Comparison of ENCODE assay signal across 17 cellular contexts in genomic region chr5:171855798-171856772, GRCh38.
DNase-seq lines count a peak whose midpoint lies in the region; ATAC-seq and TF ChIP-seq lines count a peak whose summit lies in the region.
"Had no signal": no experiment of that assay in that cellular context is flagged by ENCODE, and none has a peak within 500 bp of the region (broad histone marks: within the 10 kb centered on the region; RNA-seq: fewer than 3 reads in every experiment).

No MANE protein-coding gene starts in this region.

- no peak for DNase-seq in activated T-cell treated with anti-CD3 and anti-CD28 coated beads, Interleukin-2, amount 50 U/mL, for 24 hours
- no peak for DNase-seq in activated T-cell treated with anti-CD3 and anti-CD28 coated beads, Interleukin-2, amount 50 U/mL, for 1 hour
- DNase-seq in SKM-1 treated with dmso at 0.1 percent for 144 hours (lab: John Stamatoyannopoulos, UW; ENCODE audit: unreplicated experiment) = peak; percentile 70
- DNase-seq in fibroblast of villous mesenchyme (ENCODE audit: low read depth) = peak; percentile 82
- no peak for DNase-seq in stimulated activated naive B cell treated with anti-CD40 and anti-IgM and Interleukin-4, amounts not matched to agents 10 μg/mL and 1 μg/mL and 100 μg/mL, for 72 hours
- DNase-seq in stimulated activated CD4-positive, alpha-beta T cell treated with anti-CD3 and anti-CD28 coated beads, Interleukin-15, amount 100 ng/mL, for 24 hours = no peak
- DNase-seq: ACHN; activated CD4-positive, alpha-beta T cell treated with anti-CD3 and anti-CD28 coated beads for 4 hours; activated effector memory CD4-positive, alpha-beta T cell treated with Interleukin-2 at 50 U/mL for 16 hours; heart right ventricle; NCI-H1417; NCI-H446; OCI-M1; spleen had no signal

- peak overlapping the region; percentile 40 for H3K27ac Mint-ChIP-seq in activated T-cell treated with anti-CD3 and anti-CD28 coated beads, Interleukin-2, amount 50 U/mL, for 24 hours
- peak overlapping the region; percentile 81 for H3K27ac Mint-ChIP-seq in stimulated activated naive B cell treated with anti-CD40 and anti-IgM and Interleukin-4, amounts not matched to agents 10 μg/mL and 1 μg/mL and 100 μg/mL, for 72 hours

- H3K9me3 Mint-ChIP-seq in activated T-cell treated with anti-CD3 and anti-CD28 coated beads, Interleukin-2, amount 50 U/mL, for 24 hours = no peaks in the 10 kb centered on the region
- peaks cover 0 to 2% of the 10 kb centered on the region in 2 donors for H3K9me3 Mint-ChIP-seq in stimulated activated naive B cell treated with anti-CD40 and anti-IgM and Interleukin-4, amounts not matched to agents 10 μg/mL and 1 μg/mL and 100 μg/mL, for 72 hours

- no peak overlapping the region for H3K4me3 ChIP-seq in fibroblast of villous mesenchyme (ENCODE audit: low read depth, low read length)
- H3K4me3 ChIP-seq: cardiac muscle cell, heart right ventricle, spleen had no signal

- ATAC-seq in stimulated activated naive B cell treated with anti-CD40 and anti-IgM and Interleukin-4, amounts not matched to agents 10 μg/mL and 1 μg/mL and 100 μg/mL, for 72 hours (replicated peaks) = no peak
- ATAC-seq in HG03457 (IDR thresholded peaks at IDR 0.05; ENCODE audit: unreplicated experiment) = no peak
- no peak for ATAC-seq in GM18498 (IDR thresholded peaks at IDR 0.05; ENCODE audit: unreplicated experiment)
- ATAC-seq: heart right ventricle had no signal

- peaks cover 9% of the 10 kb centered on the region for H3K4me1 Mint-ChIP-seq in activated T-cell treated with anti-CD3 and anti-CD28 coated beads, Interleukin-2, amount 50 U/mL, for 24 hours (ENCODE audit: low read depth)
- H3K4me1 Mint-ChIP-seq in stimulated activated naive B cell treated with anti-CD40 and anti-IgM and Interleukin-4, amounts not matched to agents 10 μg/mL and 1 μg/mL and 100 μg/mL, for 72 hours = peaks cover 16 to 32% of the 10 kb centered on the region in 2 donors

- H3K36me3 Mint-ChIP-seq in activated T-cell treated with anti-CD3 and anti-CD28 coated beads, Interleukin-2, amount 50 U/mL, for 24 hours (ENCODE audit: low read depth) = peaks cover 23% of the 10 kb centered on the region
- peaks cover 38 to 66% of the 10 kb centered on the region in 2 donors for H3K36me3 Mint-ChIP-seq in stimulated activated naive B cell treated with anti-CD40 and anti-IgM and Interleukin-4, amounts not matched to agents 10 μg/mL and 1 μg/mL and 100 μg/mL, for 72 hours

- TF ChIP-seq CTCF in fibroblast of villous mesenchyme (IDR thresholded peaks at IDR 0.05; ENCODE audit: insufficient read depth, low read depth, low read length) = no peak

- no peak overlapping the region for H3K4me3 Mint-ChIP-seq in activated T-cell treated with anti-CD3 and anti-CD28 coated beads, Interleukin-2, amount 50 U/mL, for 24 hours
- H3K4me3 Mint-ChIP-seq in stimulated activated naive B cell treated with anti-CD40 and anti-IgM and Interleukin-4, amounts not matched to agents 10 μg/mL and 1 μg/mL and 100 μg/mL, for 72 hours = no peak overlapping the region

- no peaks in the 10 kb centered on the region for H3K27me3 Mint-ChIP-seq in activated T-cell treated with anti-CD3 and anti-CD28 coated beads, Interleukin-2, amount 50 U/mL, for 24 hours
- H3K27me3 Mint-ChIP-seq in stimulated activated naive B cell treated with anti-CD40 and anti-IgM and Interleukin-4, amounts not matched to agents 10 μg/mL and 1 μg/mL and 100 μg/mL, for 72 hours = no peaks in the 10 kb centered on the region

Comparison
In these comparisons a context has a peak if more than half of its experiments do, and no peak if none do; other contexts are left out.
1. DNase-seq: peak in SKM-1 treated with dmso at 0.1 percent for 144 hours (single experiment) and fibroblast of villous mesenchyme (single experiment); none in activated T-cell treated with anti-CD3 and anti-CD28 coated beads, Interleukin-2, amount 50 U/mL, for 24 hours (single experiment), activated T-cell treated with anti-CD3 and anti-CD28 coated beads, Interleukin-2, amount 50 U/mL, for 1 hour (single experiment), stimulated activated naive B cell treated with anti-CD40 and anti-IgM and Interleukin-4, amounts not matched to agents 10 μg/mL and 1 μg/mL and 100 μg/mL, for 72 hours (single experiment) and stimulated activated CD4-positive, alpha-beta T cell treated with anti-CD3 and anti-CD28 coated beads, Interleukin-15, amount 100 ng/mL, for 24 hours (single experiment).